20 cellular contexts compared by ENCODE assay signal in the genomic region with DNA sequence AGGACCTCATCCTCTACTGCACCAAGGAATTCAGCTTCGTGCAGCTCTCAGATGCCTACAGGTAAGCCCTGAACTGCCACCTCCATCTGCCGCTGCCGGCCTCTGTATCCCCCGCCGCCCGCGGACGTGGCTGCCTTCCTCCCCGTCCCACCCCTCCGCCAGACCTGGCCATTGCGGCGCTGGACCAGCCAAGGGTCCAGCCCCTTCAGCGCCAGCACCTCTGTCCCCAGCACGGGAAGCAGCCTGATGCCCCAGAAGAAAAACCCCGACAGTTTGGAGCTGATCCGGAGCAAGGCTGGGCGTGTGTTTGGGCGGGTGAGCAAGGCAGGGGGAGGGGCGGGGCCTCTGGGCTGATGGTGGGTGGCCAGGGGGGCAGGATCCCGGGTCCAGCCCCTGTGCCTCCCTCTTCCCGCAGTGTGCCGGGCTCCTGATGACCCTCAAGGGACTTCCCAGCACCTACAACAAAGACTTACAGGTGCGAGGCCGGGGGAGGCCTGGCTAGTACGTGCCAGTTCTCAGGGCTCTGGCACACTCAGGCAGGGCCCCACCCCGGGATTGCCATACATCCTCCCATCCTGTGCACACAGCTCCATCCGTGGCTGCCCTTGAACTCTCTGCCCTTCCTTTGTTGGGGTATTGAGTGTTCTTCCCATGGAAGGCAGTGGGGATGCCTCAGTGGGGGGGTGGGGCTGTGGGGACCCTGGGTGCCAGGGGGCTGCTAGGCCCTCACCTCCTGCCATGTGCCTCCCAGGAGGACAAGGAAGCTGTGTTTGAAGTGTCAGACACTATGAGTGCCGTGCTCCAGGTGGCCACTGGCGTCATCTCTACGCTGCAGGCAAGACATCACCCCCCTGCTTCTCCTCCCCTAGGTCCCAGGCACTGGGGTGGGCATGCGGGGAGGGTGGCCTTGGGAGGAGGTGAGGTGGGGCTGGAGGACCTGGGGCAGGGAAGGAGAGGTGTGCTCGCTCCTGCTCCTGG.
"Had no signal": no experiment of that assay in that cellular context is flagged by ENCODE, and none has a peak within 500 bp of the region (broad histone marks: within the 10 kb centered on the region; RNA-seq: fewer than 3 reads in every experiment).

No MANE protein-coding gene starts in this region.

- H3K4me3 ChIP-seq: coronary artery, heart left ventricle, left lung had no signal

- H3K4me1 ChIP-seq: heart left ventricle, parathyroid adenoma, testis had no signal

- H3K9ac ChIP-seq: parathyroid adenoma had no signal

- H3K27me3 ChIP-seq: heart left ventricle, left lung, neutrophil, testis had no signal

- H3K9me3 ChIP-seq: heart left ventricle, left lung, neutrophil, testis had no signal

- H3K27ac ChIP-seq: coronary artery, heart left ventricle, left lung, neutrophil, parathyroid adenoma, testis had no signal

- H2AFZ ChIP-seq: parathyroid adenoma had no signal

- ATAC-seq: activated naive CD8-positive, alpha-beta T cell treated with anti-CD3 and anti-CD28 coated beads, Interleukin-2, amount 50 U/mL, for 24 hours; heart left ventricle; left lung; natural killer cell; right cardiac atrium; stimulated activated effector memory CD8-positive, alpha-beta T cell treated with anti-CD3 and anti-CD28 coated beads, Interleukin-12 subunit alpha, Interleukin-12 subunit beta, amount 100 ng/mL, for 72 hours; T-helper 17 cell had no signal

- DNase-seq: activated CD4-positive, alpha-beta T cell treated with anti-CD3 and anti-CD28 coated beads for 4 hours; activated CD4-positive, alpha-beta T cell treated with anti-CD3 and anti-CD28 coated beads, Interleukin-2, amount 50 U/mL, for 48 hours; activated CD4-positive, CD25-positive, alpha-beta regulatory T cell; activated effector memory CD4-positive, alpha-beta T cell treated with anti-CD3 and anti-CD28 coated beads, Interleukin-2, amount 50 U/mL, for 16 hours; activated naive CD4-positive, alpha-beta T cell treated with anti-CD3 and anti-CD28 coated beads, Interleukin-2, amount 50 U/mL, for 16 hours; activated naive CD8-positive, alpha-beta T cell treated with anti-CD3 and anti-CD28 coated beads, Interleukin-2, amount 50 U/mL, for 24 hours; cerebellar nuclear complex; endodermal cell; heart left ventricle; left lung; natural killer cell; right cardiac atrium; stimulated activated CD4-positive, alpha-beta T cell treated with anti-CD3 and anti-CD28 coated beads, Interleukin-1b, Interleukin-23, amount 100 ng/mL, for 48 hours; SW 1271; T-helper 17 cell; testis had no signal
